19 cellular contexts compared by ENCODE assay signal in genomic region chr1:64884261-64885040, GRCh38.
DNase-seq lines count a peak whose midpoint lies in the region; ATAC-seq, FAIRE-seq and TF ChIP-seq lines count a peak whose summit lies in the region.
"Had no signal": no experiment of that assay in that cellular context is flagged by ENCODE, and none has a peak within 500 bp of the region (broad histone marks: within the 10 kb centered on the region; RNA-seq: fewer than 3 reads in every experiment).

No MANE protein-coding gene starts in this region.

- peaks cover 9% of the 10 kb centered on the region for H3K4me1 ChIP-seq in foreskin keratinocyte

- H3K4me3 Mint-ChIP-seq in T-helper 2 cell treated with Interferon-gamma antibody and Interleukin-4, amounts not matched to agents 5 μg/mL and 100 μg/mL, for 36 hours: no peak overlapping the region
- H3K4me3 Mint-ChIP-seq in central memory CD8-positive, alpha-beta T cell: peak overlapping the region; percentile 5
- H3K4me3 Mint-ChIP-seq in natural killer cell: peak overlapping the region; percentile 85

- peak; percentile 41 for ATAC-seq in central memory CD8-positive, alpha-beta T cell (replicated peaks; ENCODE audit: extremely low read depth, poor library complexity, severe bottlenecking)
- ATAC-seq in natural killer cell (peak; percentile 50 to 66 (median 56)), foreskin keratinocyte (no peak)

- H3K36me3 Mint-ChIP-seq in T-helper 2 cell treated with Interferon-gamma antibody and Interleukin-4, amounts not matched to agents 5 μg/mL and 100 μg/mL, for 36 hours (ENCODE audit: low read depth): peaks cover 24% of the 10 kb centered on the region
- peaks cover 18% of the 10 kb centered on the region for H3K36me3 Mint-ChIP-seq in central memory CD8-positive, alpha-beta T cell (ENCODE audit: insufficient read depth)
- H3K36me3 Mint-ChIP-seq in natural killer cell: no peaks in the 10 kb centered on the region

- no peaks in the 10 kb centered on the region for H3K27me3 Mint-ChIP-seq in T-helper 2 cell treated with Interferon-gamma antibody and Interleukin-4, amounts not matched to agents 5 μg/mL and 100 μg/mL, for 36 hours (ENCODE audit: low read depth)
- H3K27me3 Mint-ChIP-seq in central memory CD8-positive, alpha-beta T cell: no peaks in the 10 kb centered on the region
- no peaks in the 10 kb centered on the region for H3K27me3 Mint-ChIP-seq in natural killer cell (ENCODE audit: low read depth in 2 of 2)

- no peak for DNase-seq in T-helper 2 cell treated with Interferon-gamma antibody and Interleukin-4, amounts not matched to agents 5 μg/mL and 100 μg/mL, for 36 hours (ENCODE audit: low spot score)
- DNase-seq in T-helper 2 cell (no peak), RKO (ENCODE audit: low spot score) (peak; percentile 13), natural killer cell (no peak), DMS79 (lab: John Stamatoyannopoulos, UW) (no peak), foreskin keratinocyte (no peak), urothelium cell line (ENCODE audit: low spot score) (no peak)
- no peak for DNase-seq in central memory CD8-positive, alpha-beta T cell (ENCODE audit: low spot score in 2 of 2)
- DNase-seq: 8988T; activated CD4-positive, alpha-beta T cell treated with anti-CD3 and anti-CD28 coated beads, Interleukin-2, amount 50 U/mL, for 1 hour; central memory CD4-positive, alpha-beta T cell; DMS53; hypothalamus; KBM-7; NCI-H2029; NCI-H510A; retina; thyroid gland had no signal

- FAIRE-seq in urothelium cell line (lab: Jason Lieb, UNC): no peak

- peak overlapping the region; percentile 14 for H3K27ac Mint-ChIP-seq in T-helper 2 cell treated with Interferon-gamma antibody and Interleukin-4, amounts not matched to agents 5 μg/mL and 100 μg/mL, for 36 hours
- peak overlapping the region; percentile 26 for H3K27ac Mint-ChIP-seq in central memory CD8-positive, alpha-beta T cell (ENCODE audit: low read depth)
- peak overlapping the region; percentile 79 to 93 for H3K27ac Mint-ChIP-seq in natural killer cell

- TF ChIP-seq CTCF in natural killer cell (IDR thresholded peaks at IDR 0.05): no peak
- TF ChIP-seq CTCF in foreskin keratinocyte (conservative IDR thresholded peaks at IDR 0.05): no peak

- peaks cover 20% of the 10 kb centered on the region for H3K4me1 Mint-ChIP-seq in T-helper 2 cell treated with Interferon-gamma antibody and Interleukin-4, amounts not matched to agents 5 μg/mL and 100 μg/mL, for 36 hours (ENCODE audit: low read depth)
- H3K4me1 Mint-ChIP-seq in central memory CD8-positive, alpha-beta T cell: peaks cover 77% of the 10 kb centered on the region
- H3K4me1 Mint-ChIP-seq in natural killer cell: peaks cover 95% of the 10 kb centered on the region in 2 donors

- no peaks in the 10 kb centered on the region for H3K27me3 ChIP-seq in foreskin keratinocyte
- H3K27me3 ChIP-seq: BLaER1 treated with 17β-estradiol and CSF1 and Interleukin-3, amounts not matched to agents 10 nM and 100 nM; thyroid gland had no signal

- intact Hi-C loops in natural killer cell (cut with micrococcal nuclease): loop anchor here (2.0 to 5.0 kb wide), 2 partner anchors 80 to 123 kb away; no protein-coding TSS in a partner anchor

- no peaks in the 10 kb centered on the region for H3K9me3 Mint-ChIP-seq in T-helper 2 cell treated with Interferon-gamma antibody and Interleukin-4, amounts not matched to agents 5 μg/mL and 100 μg/mL, for 36 hours
- H3K9me3 Mint-ChIP-seq in central memory CD8-positive, alpha-beta T cell: no peaks in the 10 kb centered on the region
- H3K9me3 Mint-ChIP-seq in natural killer cell: no peaks in the 10 kb centered on the region

- no peak overlapping the region for H3K27ac ChIP-seq in foreskin keratinocyte
- H3K27ac ChIP-seq: BLaER1 treated with 17β-estradiol and CSF1 and Interleukin-3, amounts not matched to agents 10 nM and 100 nM; thyroid gland had no signal

Comparison
In these comparisons a context has a peak if more than half of its experiments do, and no peak if none do; other contexts are left out.
1. H3K27ac Mint-ChIP-seq: peak in every context shown above with its lines; median percentile 86 in natural killer cell; 26 in central memory CD8-positive, alpha-beta T cell; 14 in T-helper 2 cell treated with Interferon-gamma antibody and Interleukin-4, amounts not matched to agents 5 μg/mL and 100 μg/mL, for 36 hours.